Comparison of ENCODE assay signal across 12 cellular contexts in genomic region chr12:52906049-52906645, GRCh38. TPM values are rescaled to one million over a fixed set of nuclear protein-coding genes. Genes with fewer than 3 reads are reported as not detected.
DNase-seq lines count a peak whose midpoint lies in the region; TF ChIP-seq lines count a peak whose summit lies in the region.
"Had no signal": no experiment of that assay in that cellular context is flagged by ENCODE, and none has a peak within 500 bp of the region (broad histone marks: within the 10 kb centered on the region; RNA-seq: fewer than 3 reads in every experiment).

No MANE protein-coding gene starts in this region.

- intact Hi-C loops in activated CD4-positive, alpha-beta T cell treated with anti-CD3 and anti-CD28 coated beads, Interleukin-2, amount 10 ng/mL, durations not matched to agents 24 days and 14 days (cut with micrococcal nuclease) = no loop called here
- intact Hi-C loops in MCF 10A (cut with micrococcal nuclease) = no loop called here
- intact Hi-C loops in activated T-helper 1 cell treated with anti-CD3 and anti-CD28 coated beads, Interleukin-12 subunit alpha, Interleukin-12 subunit beta, Interleukin-2, Interleukin-4 antibody, amounts not matched to agents 30 ng/mL and 10 ng/mL and 1 ng/mL, durations not matched to agents 14 hours and 24 hours and 36 hours (cut with micrococcal nuclease) = no loop called here

- H3K9me3 Mint-ChIP-seq in activated CD4-positive, alpha-beta T cell treated with anti-CD3 and anti-CD28 coated beads, Interleukin-2, amount 10 ng/mL, durations not matched to agents 24 days and 14 days = no peaks in the 10 kb centered on the region
- H3K9me3 Mint-ChIP-seq in MCF 10A (ENCODE audit: unreplicated experiment) (no peaks in the 10 kb centered on the region), mesothelial cell of epicardium (no peaks in the 10 kb centered on the region)
- no peaks in the 10 kb centered on the region for H3K9me3 Mint-ChIP-seq in activated T-helper 1 cell treated with anti-CD3 and anti-CD28 coated beads, Interleukin-12 subunit alpha, Interleukin-12 subunit beta, Interleukin-2, Interleukin-4 antibody, amounts not matched to agents 30 ng/mL and 10 ng/mL and 1 ng/mL, durations not matched to agents 14 hours and 24 hours and 36 hours

- H3K27ac Mint-ChIP-seq in activated CD4-positive, alpha-beta T cell treated with anti-CD3 and anti-CD28 coated beads, Interleukin-2, amount 10 ng/mL, durations not matched to agents 24 days and 14 days = peak overlapping the region; percentile 38
- H3K27ac Mint-ChIP-seq in MCF 10A (ENCODE audit: low read depth, unreplicated experiment) (peak overlapping the region; percentile 95), mesothelial cell of epicardium (peak overlapping the region; percentile 91)
- no peak overlapping the region for H3K27ac Mint-ChIP-seq in activated T-helper 1 cell treated with anti-CD3 and anti-CD28 coated beads, Interleukin-12 subunit alpha, Interleukin-12 subunit beta, Interleukin-2, Interleukin-4 antibody, amounts not matched to agents 30 ng/mL and 10 ng/mL and 1 ng/mL, durations not matched to agents 14 hours and 24 hours and 36 hours

- H3K4me3 Mint-ChIP-seq in activated CD4-positive, alpha-beta T cell treated with anti-CD3 and anti-CD28 coated beads, Interleukin-2, amount 10 ng/mL, durations not matched to agents 24 days and 14 days = no peak overlapping the region
- H3K4me3 Mint-ChIP-seq in MCF 10A (ENCODE audit: unreplicated experiment) (no peak overlapping the region), mesothelial cell of epicardium (peak overlapping the region; percentile 98)
- H3K4me3 Mint-ChIP-seq in activated T-helper 1 cell treated with anti-CD3 and anti-CD28 coated beads, Interleukin-12 subunit alpha, Interleukin-12 subunit beta, Interleukin-2, Interleukin-4 antibody, amounts not matched to agents 30 ng/mL and 10 ng/mL and 1 ng/mL, durations not matched to agents 14 hours and 24 hours and 36 hours = no peak overlapping the region

- H3K27me3 Mint-ChIP-seq in activated CD4-positive, alpha-beta T cell treated with anti-CD3 and anti-CD28 coated beads, Interleukin-2, amount 10 ng/mL, durations not matched to agents 24 days and 14 days = peaks cover 9% of the 10 kb centered on the region
- H3K27me3 Mint-ChIP-seq in MCF 10A (ENCODE audit: insufficient read depth, unreplicated experiment) (no peaks in the 10 kb centered on the region), mesothelial cell of epicardium (ENCODE audit: low read depth) (no peaks in the 10 kb centered on the region)
- H3K27me3 Mint-ChIP-seq in activated T-helper 1 cell treated with anti-CD3 and anti-CD28 coated beads, Interleukin-12 subunit alpha, Interleukin-12 subunit beta, Interleukin-2, Interleukin-4 antibody, amounts not matched to agents 30 ng/mL and 10 ng/mL and 1 ng/mL, durations not matched to agents 14 hours and 24 hours and 36 hours (ENCODE audit: insufficient read depth) = peaks cover 2% of the 10 kb centered on the region

- TF ChIP-seq CTCF in MCF 10A (IDR thresholded peaks at IDR 0.05; ENCODE audit: unreplicated experiment) = no peak
- no peak for TF ChIP-seq CTCF in mesothelial cell of epicardium (IDR thresholded peaks at IDR 0.05; ENCODE audit: unreplicated experiment)

- H3K36me3 Mint-ChIP-seq in activated CD4-positive, alpha-beta T cell treated with anti-CD3 and anti-CD28 coated beads, Interleukin-2, amount 10 ng/mL, durations not matched to agents 24 days and 14 days (ENCODE audit: low read depth) = no peaks in the 10 kb centered on the region
- H3K36me3 Mint-ChIP-seq in MCF 10A (ENCODE audit: insufficient read depth, unreplicated experiment) = peaks cover 6% of the 10 kb centered on the region
- H3K36me3 Mint-ChIP-seq in mesothelial cell of epicardium = peaks cover 9% of the 10 kb centered on the region
- H3K36me3 Mint-ChIP-seq in activated T-helper 1 cell treated with anti-CD3 and anti-CD28 coated beads, Interleukin-12 subunit alpha, Interleukin-12 subunit beta, Interleukin-2, Interleukin-4 antibody, amounts not matched to agents 30 ng/mL and 10 ng/mL and 1 ng/mL, durations not matched to agents 14 hours and 24 hours and 36 hours (ENCODE audit: low read depth) = no peaks in the 10 kb centered on the region

- DNase-seq in activated CD4-positive, alpha-beta T cell treated with anti-CD3 and anti-CD28 coated beads, Interleukin-2, amount 10 ng/mL, durations not matched to agents 24 days and 14 days = no peak
- DNase-seq in activated CD4-positive, alpha-beta T cell treated with anti-CD3 and anti-CD28 coated beads, Interleukin-2, amount 50 U/mL, for 48 hours = no peak
- DNase-seq in MCF 10A (ENCODE audit: unreplicated experiment) (peak; percentile 67), mesothelial cell of epicardium (ENCODE audit: low spot score in 2 of 2, unreplicated experiment in 2 of 2) (no peak), NCI-H1105 treated with DMSO at 0.1 percent for 48 hours (lab: John Stamatoyannopoulos, UW) (no peak), C1 segment of cervical spinal cord (lab: John Stamatoyannopoulos, UW) (no peak), 8988T (no peak)
- DNase-seq in activated T-helper 1 cell treated with anti-CD3 and anti-CD28 coated beads, Interleukin-12 subunit alpha, Interleukin-12 subunit beta, Interleukin-2, Interleukin-4 antibody, amounts not matched to agents 30 ng/mL and 10 ng/mL and 1 ng/mL, durations not matched to agents 14 hours and 24 hours and 36 hours (ENCODE audit: low spot score) = no peak
- DNase-seq: heart left ventricle, spleen had no signal

- CTCF ChIA-PET in MCF 10A (lab: Yijun Ruan, JAX) = interaction anchor here (1.0 to 5.1 kb wide), 11 partner anchors 10 to 751 kb away, joined by 3 to 50 read pairs (median 8); no protein-coding TSS in a partner anchor

- BruUV-seq in MCF 10A (replicated peaks; lab: Mats Ljungman, UMichigan) = no TSS peak

- peaks cover 3% of the 10 kb centered on the region for H3K4me1 Mint-ChIP-seq in activated CD4-positive, alpha-beta T cell treated with anti-CD3 and anti-CD28 coated beads, Interleukin-2, amount 10 ng/mL, durations not matched to agents 24 days and 14 days
- H3K4me1 Mint-ChIP-seq in MCF 10A (ENCODE audit: insufficient read depth, unreplicated experiment) (peaks cover 32% of the 10 kb centered on the region), mesothelial cell of epicardium (peaks cover 73% of the 10 kb centered on the region)
- peaks cover 4% of the 10 kb centered on the region for H3K4me1 Mint-ChIP-seq in activated T-helper 1 cell treated with anti-CD3 and anti-CD28 coated beads, Interleukin-12 subunit alpha, Interleukin-12 subunit beta, Interleukin-2, Interleukin-4 antibody, amounts not matched to agents 30 ng/mL and 10 ng/mL and 1 ng/mL, durations not matched to agents 14 hours and 24 hours and 36 hours (ENCODE audit: low read depth)

- POLR2A ChIA-PET in MCF 10A (lab: Yijun Ruan, JAX) = interaction anchor here (0.6 to 9.9 kb wide), 6 partner anchors 39 to 620 kb away, joined by 3 to 159 read pairs (median 6); partner anchors contain the start of genes EIF4B and KRT18

RNA-seq across cellular contexts. Expression of gene KRT8, which starts 1.3 kb away (rescaled TPM):
- total RNA-seq in activated CD4-positive, alpha-beta T cell treated with anti-CD3 and anti-CD28 coated beads, Interleukin-2, amount 10 ng/mL, durations not matched to agents 24 days and 14 days = 0.51 TPM in 1 of 2 replicates, not detected in the other
- 179 and 230 TPM in 2 replicates for total RNA-seq in MCF 10A (2022)
- total RNA-seq in mesothelial cell of epicardium = 1,131 to 1,194 TPM (median 1,142 TPM) in 3 replicates
- 0.23 TPM in 1 of 2 replicates, not detected in the other for total RNA-seq in activated T-helper 1 cell treated with anti-CD3 and anti-CD28 coated beads, Interleukin-12 subunit alpha, Interleukin-12 subunit beta, Interleukin-2, Interleukin-4 antibody, amounts not matched to agents 30 ng/mL and 10 ng/mL and 1 ng/mL, durations not matched to agents 14 hours and 24 hours and 36 hours

RNA-seq across cellular contexts. Expression of gene KRT18, which starts 42.8 kb away (rescaled TPM):
- 2.4 and 2.7 TPM in 2 replicates for total RNA-seq in activated CD4-positive, alpha-beta T cell treated with anti-CD3 and anti-CD28 coated beads, Interleukin-2, amount 10 ng/mL, durations not matched to agents 24 days and 14 days
- total RNA-seq in MCF 10A (2022) (659 and 662 TPM in 2 replicates), mesothelial cell of epicardium (714 to 762 TPM (median 725 TPM) in 3 replicates)
- 3.2 and 3.9 TPM in 2 replicates for total RNA-seq in activated T-helper 1 cell treated with anti-CD3 and anti-CD28 coated beads, Interleukin-12 subunit alpha, Interleukin-12 subunit beta, Interleukin-2, Interleukin-4 antibody, amounts not matched to agents 30 ng/mL and 10 ng/mL and 1 ng/mL, durations not matched to agents 14 hours and 24 hours and 36 hours

RNA-seq across cellular contexts. Expression of gene KRT78, which starts 57.4 kb away (rescaled TPM):
- total RNA-seq in activated CD4-positive, alpha-beta T cell treated with anti-CD3 and anti-CD28 coated beads, Interleukin-2, amount 10 ng/mL, durations not matched to agents 24 days and 14 days = not detected in 2 replicates
- total RNA-seq in MCF 10A (2022) (not detected in 2 replicates), mesothelial cell of epicardium (not detected in 3 replicates)
- total RNA-seq in activated T-helper 1 cell treated with anti-CD3 and anti-CD28 coated beads, Interleukin-12 subunit alpha, Interleukin-12 subunit beta, Interleukin-2, Interleukin-4 antibody, amounts not matched to agents 30 ng/mL and 10 ng/mL and 1 ng/mL, durations not matched to agents 14 hours and 24 hours and 36 hours = not detected in 2 replicates
- total RNA-seq: cardiac septum, heart left ventricle, spleen, thoracic aorta had no signal

Comparison
In these comparisons a context has a peak if more than half of its experiments do, and no peak if none do; other contexts are left out.
1. RNA of gene KRT8, which starts 1.3 kb away (total RNA-seq): 1,131 to 1,194 TPM in mesothelial cell of epicardium and 179 to 230 TPM in MCF 10A; 0.51 TPM in activated CD4-positive, alpha-beta T cell treated with anti-CD3 and anti-CD28 coated beads, Interleukin-2, amount 10 ng/mL, durations not matched to agents 24 days and 14 days and 0.23 TPM in activated T-helper 1 cell treated with anti-CD3 and anti-CD28 coated beads, Interleukin-12 subunit alpha, Interleukin-12 subunit beta, Interleukin-2, Interleukin-4 antibody, amounts not matched to agents 30 ng/mL and 10 ng/mL and 1 ng/mL, durations not matched to agents 14 hours and 24 hours and 36 hours; every median in the first group is over 100 times any median in the second.
2. RNA of gene KRT18, which starts 42.8 kb away (total RNA-seq): 714 to 762 TPM in mesothelial cell of epicardium and 659 to 662 TPM in MCF 10A; 3.2 to 3.9 TPM in activated T-helper 1 cell treated with anti-CD3 and anti-CD28 coated beads, Interleukin-12 subunit alpha, Interleukin-12 subunit beta, Interleukin-2, Interleukin-4 antibody, amounts not matched to agents 30 ng/mL and 10 ng/mL and 1 ng/mL, durations not matched to agents 14 hours and 24 hours and 36 hours and 2.4 to 2.7 TPM in activated CD4-positive, alpha-beta T cell treated with anti-CD3 and anti-CD28 coated beads, Interleukin-2, amount 10 ng/mL, durations not matched to agents 24 days and 14 days; every median in the first group is over 100 times any median in the second.